In the genomic region with DNA sequence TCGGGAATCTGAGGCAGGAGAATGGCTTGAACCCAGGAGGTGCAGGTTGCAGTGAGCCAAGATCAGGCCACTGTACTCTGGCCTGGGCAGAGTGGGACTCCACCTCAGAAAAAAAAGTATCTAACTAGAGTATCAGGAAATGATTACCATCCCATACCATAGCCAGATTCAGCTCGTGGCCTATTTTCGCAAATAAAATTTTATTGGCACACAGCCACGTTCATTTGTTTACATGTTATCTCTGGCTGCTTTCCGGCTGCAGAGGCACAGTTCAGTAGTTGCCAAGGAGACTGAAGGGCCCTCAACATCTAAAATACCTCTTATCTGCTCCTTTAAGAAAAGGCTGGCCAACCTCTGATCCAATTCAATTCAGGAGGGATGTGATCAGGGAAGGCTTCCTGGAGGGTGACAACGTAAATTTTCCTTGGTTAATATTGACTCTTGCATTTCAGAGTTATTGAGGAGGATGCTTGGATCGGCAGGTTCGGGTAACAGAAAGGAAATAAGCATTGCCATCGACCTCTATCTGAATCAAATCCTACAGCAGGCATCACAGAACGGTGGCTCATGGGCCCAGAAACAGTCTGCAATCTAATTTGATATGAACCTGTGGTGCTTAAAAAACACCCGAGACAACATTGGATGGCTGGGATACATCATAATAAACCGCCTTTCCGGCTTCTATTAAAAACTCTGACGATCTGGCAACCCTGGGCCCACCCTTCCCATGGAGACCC, we compare ENCODE assay signal across 9 cellular contexts.
DNase-seq lines count a peak whose midpoint lies in the region; ATAC-seq, FAIRE-seq and TF ChIP-seq lines count a peak whose summit lies in the region.
"Had no signal": no experiment of that assay in that cellular context is flagged by ENCODE, and none has a peak within 500 bp of the region (broad histone marks: within the 10 kb centered on the region; RNA-seq: fewer than 3 reads in every experiment).

No MANE protein-coding gene starts in this region.

- H3K27me3 ChIP-seq in GM23248 (replicated peaks; ENCODE audit: insufficient read depth) (no peaks in the 10 kb centered on the region), duodenal mucosa (ENCODE audit: control insufficient read depth in 1 of 2, insufficient read depth in 2 of 2, low read length in 2 of 2) (no peaks in the 10 kb centered on the region)

- no peak overlapping the region for H3K9ac ChIP-seq in GM23248
- H3K9ac ChIP-seq in duodenal mucosa (ENCODE audit: low read depth in 1 of 2, low read length in 2 of 2), result peak overlapping the region in 1 of 2 donors; percentile 12

- no peaks in the 10 kb centered on the region for H3K36me3 ChIP-seq in GM23248 (ENCODE audit: low read depth)
- H3K36me3 ChIP-seq in duodenal mucosa (ENCODE audit: control insufficient read depth in 1 of 2, insufficient read depth in 2 of 2, low read length in 2 of 2), result no peaks in the 10 kb centered on the region

- H3K4me3 Mint-ChIP-seq in osteocyte (ENCODE audit: unreplicated experiment), result no peak overlapping the region
- H3K4me3 Mint-ChIP-seq: T-helper 1 cell treated with Interleukin-12 subunit alpha and Interleukin-12 subunit beta and Interleukin-4 antibody, amounts not matched to agents 30 μg/mL and 1 μg/mL, for 36 hours had no signal

- peak overlapping the region; percentile 69 for H3K27ac Mint-ChIP-seq in osteocyte (ENCODE audit: unreplicated experiment)
- H3K27ac Mint-ChIP-seq: T-helper 1 cell treated with Interleukin-12 subunit alpha and Interleukin-12 subunit beta and Interleukin-4 antibody, amounts not matched to agents 30 μg/mL and 1 μg/mL, for 36 hours had no signal

- H3K4me1 ChIP-seq in GM23248 (ENCODE audit: insufficient read depth) (peaks cover 5% of the 10 kb centered on the region; the same call in 1 of the 2 replicates), duodenal mucosa (ENCODE audit: control insufficient read depth in 1 of 2, insufficient read depth in 2 of 2, low read length in 2 of 2) (peaks cover 27 to 30% of the 10 kb centered on the region in 2 donors)

- ATAC-seq in GM21528 (IDR thresholded peaks at IDR 0.05; ENCODE audit: low FRiP score, unreplicated experiment), result no peak

- WGBS in GM23248 (ENCODE audit: low coverage in 1 of 2, low lambda C conversion rate in 2 of 2, missing lambda C conversion rate in 2 of 2), 2 experiments, result 65 to 66% methylated on average over 14 of the region's 14 CpGs

- H3K9me3 Mint-ChIP-seq in osteocyte (ENCODE audit: unreplicated experiment), result no peaks in the 10 kb centered on the region
- H3K9me3 Mint-ChIP-seq: T-helper 1 cell treated with Interleukin-12 subunit alpha and Interleukin-12 subunit beta and Interleukin-4 antibody, amounts not matched to agents 30 μg/mL and 1 μg/mL, for 36 hours had no signal

- no peaks in the 10 kb centered on the region for H4K20me1 ChIP-seq in GM23248 (ENCODE audit: insufficient read depth)

- H3F3A ChIP-seq in GM23248 (ENCODE audit: insufficient read depth), result peaks cover 5% of the 10 kb centered on the region; the same call in 1 of the 2 replicates

- no peak for FAIRE-seq in urothelium cell line (lab: Jason Lieb, UNC)

- H3K9me3 ChIP-seq in GM23248 (ENCODE audit: low read depth) (no peaks in the 10 kb centered on the region), duodenal mucosa (ENCODE audit: control insufficient read depth in 1 of 2, low read length in 2 of 2) (no peaks in the 10 kb centered on the region)

- in situ Hi-C loops in GM23248 (cut with MboI), result no loop called here

- H2AFZ ChIP-seq in GM23248, result no peak overlapping the region

- H3K27ac ChIP-seq in GM23248 (no peak overlapping the region), duodenal mucosa (ENCODE audit: low read depth, low read length) (no peak overlapping the region)

- H3K4me3 ChIP-seq in GM23248, result no peak overlapping the region
- peak overlapping the region; percentile 33 to 49 for H3K4me3 ChIP-seq in duodenal mucosa (ENCODE audit: low read depth in 1 of 2, low read length in 2 of 2)

- no peak for TF ChIP-seq CTCF in osteocyte (IDR thresholded peaks at IDR 0.05)

- no peaks in the 10 kb centered on the region for H3K36me3 Mint-ChIP-seq in osteocyte (ENCODE audit: unreplicated experiment)

- H3K27me3 Mint-ChIP-seq in osteocyte (ENCODE audit: unreplicated experiment), result no peaks in the 10 kb centered on the region

- peaks cover 31% of the 10 kb centered on the region for H3K4me1 Mint-ChIP-seq in osteocyte (ENCODE audit: unreplicated experiment)

- H3K4me2 ChIP-seq in GM23248 (ENCODE audit: unreplicated experiment), result no peak overlapping the region

- DNase-seq in GM23248, result peak; percentile 31
- DNase-seq in NCI-H345 (lab: John Stamatoyannopoulos, UW), result peak; percentile 91
- no peak for DNase-seq in osteocyte (ENCODE audit: extremely low spot score, unreplicated experiment)
- DNase-seq in urothelium cell line (ENCODE audit: low spot score), result no peak
- DNase-seq in stimulated activated CD4-positive, alpha-beta T cell treated with anti-CD3 and anti-CD28 coated beads, Interleukin-1b, Interleukin-23, amount 100 ng/mL, for 48 hours, result no peak
- DNase-seq in middle frontal gyrus (ENCODE audit: extremely low spot score, low spot score), result no peak

- peaks cover 96% of the 10 kb centered on the region for H3K79me2 ChIP-seq in GM23248 (ENCODE audit: insufficient read depth)

- no peaks in the 10 kb centered on the region for H3K9me2 ChIP-seq in GM23248 (ENCODE audit: insufficient read depth)

Comparison
In these comparisons a context has a peak if more than half of its experiments do, and no peak if none do; other contexts are left out.
1. DNase-seq: peak in GM23248 (single experiment) and NCI-H345 (single experiment); none in osteocyte (single experiment), urothelium cell line (single experiment), stimulated activated CD4-positive, alpha-beta T cell treated with anti-CD3 and anti-CD28 coated beads, Interleukin-1b, Interleukin-23, amount 100 ng/mL, for 48 hours (single experiment) and middle frontal gyrus (single experiment).